In genomic region chr1:201125019-201125418, GRCh38 we compare ENCODE assay signal across 31 cellular contexts. TPM values are rescaled to one million over a fixed set of nuclear protein-coding genes. Genes with fewer than 3 reads are reported as not detected.
DNase-seq lines count a peak whose midpoint lies in the region; ATAC-seq, FAIRE-seq and TF ChIP-seq lines count a peak whose summit lies in the region.
"Had no signal": no experiment of that assay in that cellular context is flagged by ENCODE, and none has a peak within 500 bp of the region (broad histone marks: within the 10 kb centered on the region; RNA-seq: fewer than 3 reads in every experiment).

No MANE protein-coding gene starts in this region.

- H3K9me3 ChIP-seq in BLaER1 (no peaks in the 10 kb centered on the region), K562 (replicated peaks; ENCODE audit: control insufficient read depth, insufficient read depth, low read depth, low read length) (no peaks in the 10 kb centered on the region)
- H3K9me3 ChIP-seq: BE2C, SJSA1, spleen, vagina had no signal

- peaks cover 44% of the 10 kb centered on the region for H3K27me3 Mint-ChIP-seq in nephron (ENCODE audit: low read depth)
- peaks cover 9% of the 10 kb centered on the region for H3K27me3 Mint-ChIP-seq in activated CD4-positive, alpha-beta memory T cell treated with anti-CD3 and anti-CD28 coated beads for 36 hours
- H3K27me3 Mint-ChIP-seq in activated naive CD4-positive, alpha-beta T cell treated with anti-CD3 and anti-CD28 coated beads, Interleukin-2, amount 10 ng/mL, durations not matched to agents 7 days and 5 days, result peaks cover 56% of the 10 kb centered on the region

- POLR2A ChIA-PET in K562 (lab: Yijun Ruan, JAX), result interaction anchor here (0.7 to 1.8 kb wide), 3 partner anchors 10 to 68 kb away, joined by 3 to 6 read pairs (median 5); no protein-coding TSS in a partner anchor
- POLR2A ChIA-PET in activated CD4-positive, alpha-beta memory T cell treated with anti-CD3 and anti-CD28 coated beads for 36 hours (lab: Charles Lee), result no interaction called here

- FAIRE-seq in K562 (lab: Jason Lieb, UNC), result no peak

- no peaks in the 10 kb centered on the region for H3K36me3 Mint-ChIP-seq in nephron (ENCODE audit: low read depth)
- H3K36me3 Mint-ChIP-seq in activated CD4-positive, alpha-beta memory T cell treated with anti-CD3 and anti-CD28 coated beads for 36 hours, result no peaks in the 10 kb centered on the region
- no peaks in the 10 kb centered on the region for H3K36me3 Mint-ChIP-seq in activated naive CD4-positive, alpha-beta T cell treated with anti-CD3 and anti-CD28 coated beads, Interleukin-2, amount 10 ng/mL, durations not matched to agents 7 days and 5 days
- H3K36me3 Mint-ChIP-seq: activated naive CD4-positive, alpha-beta T cell treated with anti-CD3 and anti-CD28 coated beads, Interleukin-2, amount 50 U/mL, for 72 hours; memory B cell had no signal

- no peak overlapping the region for H3K9ac ChIP-seq in BLaER1
- peak overlapping the region in 1 of 2 experiments; percentile 18; a peak in 1 of 4 replicates for H3K9ac ChIP-seq in K562 (ENCODE audit: insufficient read depth in 1 of 2, low read depth in 2 of 2, low read length in 2 of 2)

- H3K27me3 ChIP-seq in BLaER1, result no peaks in the 10 kb centered on the region
- peaks cover 78 to 91% of the 10 kb centered on the region in 2 experiments for H3K27me3 ChIP-seq in K562 (ENCODE audit: control insufficient read depth in 2 of 2, insufficient read depth in 2 of 2, low read length in 2 of 2)
- H3K27me3 ChIP-seq: vagina had no signal

- TF ChIP-seq RAD21 in K562 (CRISPR knock-in tag; conservative IDR thresholded peaks at IDR 0.05 in 1 of 2, IDR thresholded peaks at IDR 0.05 in 1 of 2), result no peak

- DNase-seq in DMS53 treated with DMSO at 0.1 percent for 48 hours (lab: John Stamatoyannopoulos, UW; ENCODE audit: unreplicated experiment) (peak; percentile 76), K562 (ENCODE audit: extremely low read depth in 1 of 4, low spot score in 3 of 4) (no peak), CD1c-positive myeloid dendritic cell (ENCODE audit: extremely low spot score) (no peak)
- DNase-seq in activated CD4-positive, alpha-beta memory T cell treated with anti-CD3 and anti-CD28 coated beads for 36 hours, result no peak
- no peak for DNase-seq in activated naive CD4-positive, alpha-beta T cell treated with anti-CD3 and anti-CD28 coated beads, Interleukin-2, amount 10 ng/mL, durations not matched to agents 7 days and 5 days
- DNase-seq: activated CD4-positive, alpha-beta T cell treated with anti-CD3 and anti-CD28 coated beads, Interleukin-2, amount 10 ng/mL, durations not matched to agents 24 days and 14 days; BE2C; DND-41; GF-D8; GOT3; left colon; NCI-H1105 treated with DMSO at 0.1 percent for 48 hours; NCI-H2029; NCI-H345; NCI-H748 treated with DMSO at 0.1 percent for 48 hours; spleen; stimulated activated CD4-positive, alpha-beta T cell treated with anti-CD3 and anti-CD28 coated beads, Interleukin-2, amount 100 ng/mL, for 24 hours; stimulated activated CD8-positive, alpha-beta memory T cell treated with anti-CD3 and anti-CD28 coated beads, Interleukin-4, amount 100 ng/mL, for 48 hours; T1000; WERI-Rb-1 had no signal

- no TSS peak for BruUV-seq in K562 (replicated peaks; lab: Mats Ljungman, UMichigan)

- H3K4me1 Mint-ChIP-seq in nephron, result peaks cover 28% of the 10 kb centered on the region
- H3K4me1 Mint-ChIP-seq in activated CD4-positive, alpha-beta memory T cell treated with anti-CD3 and anti-CD28 coated beads for 36 hours (ENCODE audit: low read depth), result peaks cover 1% of the 10 kb centered on the region
- no peaks in the 10 kb centered on the region for H3K4me1 Mint-ChIP-seq in activated naive CD4-positive, alpha-beta T cell treated with anti-CD3 and anti-CD28 coated beads, Interleukin-2, amount 10 ng/mL, durations not matched to agents 7 days and 5 days
- H3K4me1 Mint-ChIP-seq: activated CD4-positive, alpha-beta T cell treated with anti-CD3 and anti-CD28 coated beads, Interleukin-2, amount 10 ng/mL, durations not matched to agents 24 days and 14 days; memory B cell; neural crest cell had no signal

- no peaks in the 10 kb centered on the region for H3K9me1 ChIP-seq in K562 (ENCODE audit: control insufficient read depth, insufficient read depth, low read length)

- no peak for ATAC-seq in K562
- ATAC-seq: activated naive CD4-positive, alpha-beta T cell treated with anti-CD3 and anti-CD28 coated beads, Interleukin-2, amount 50 U/mL, for 72 hours; left colon had no signal

- H3K27ac Mint-ChIP-seq in nephron, result peak overlapping the region; percentile 49 to 66 (median 53)
- no peak overlapping the region for H3K27ac Mint-ChIP-seq in activated CD4-positive, alpha-beta memory T cell treated with anti-CD3 and anti-CD28 coated beads for 36 hours
- H3K27ac Mint-ChIP-seq in activated naive CD4-positive, alpha-beta T cell treated with anti-CD3 and anti-CD28 coated beads, Interleukin-2, amount 10 ng/mL, durations not matched to agents 7 days and 5 days, result no peak overlapping the region
- H3K27ac Mint-ChIP-seq: activated CD4-positive, alpha-beta T cell treated with anti-CD3 and anti-CD28 coated beads, Interleukin-2, amount 10 ng/mL, durations not matched to agents 24 days and 14 days; activated naive CD4-positive, alpha-beta T cell treated with anti-CD3 and anti-CD28 coated beads, Interleukin-2, amount 50 U/mL, for 72 hours; memory B cell; stimulated activated naive CD8-positive, alpha-beta T cell treated with anti-CD3 and anti-CD28 coated beads, Interleukin-15, Interleukin-2, amounts not matched to agents 100 ng/mL and 50 ng/mL, for 24 hours had no signal

- H3K79me2 ChIP-seq in K562 (ENCODE audit: control insufficient read depth, insufficient read depth, low read length), result no peaks in the 10 kb centered on the region

- in situ Hi-C loops in K562 (cut with MboI), result no loop called here

- intact Hi-C loops in K562 (cut with micrococcal nuclease), result no loop called here
- intact Hi-C loops in activated CD4-positive, alpha-beta memory T cell treated with anti-CD3 and anti-CD28 coated beads for 36 hours (cut with micrococcal nuclease), result no loop called here

- no peaks in the 10 kb centered on the region for H3K9me3 Mint-ChIP-seq in nephron
- no peaks in the 10 kb centered on the region for H3K9me3 Mint-ChIP-seq in activated CD4-positive, alpha-beta memory T cell treated with anti-CD3 and anti-CD28 coated beads for 36 hours
- no peaks in the 10 kb centered on the region for H3K9me3 Mint-ChIP-seq in activated naive CD4-positive, alpha-beta T cell treated with anti-CD3 and anti-CD28 coated beads, Interleukin-2, amount 10 ng/mL, durations not matched to agents 7 days and 5 days
- H3K9me3 Mint-ChIP-seq: activated CD4-positive, alpha-beta T cell treated with anti-CD3 and anti-CD28 coated beads, Interleukin-2, amount 10 ng/mL, durations not matched to agents 24 days and 14 days; activated naive CD4-positive, alpha-beta T cell treated with anti-CD3 and anti-CD28 coated beads, Interleukin-2, amount 50 U/mL, for 72 hours; IgD-negative memory B cell; memory B cell; stimulated activated naive CD8-positive, alpha-beta T cell treated with anti-CD3 and anti-CD28 coated beads, Interleukin-15, Interleukin-2, amounts not matched to agents 100 ng/mL and 50 ng/mL, for 24 hours had no signal

- peak overlapping the region in 1 of 3 experiments; percentile 15 for H3K4me3 Mint-ChIP-seq in nephron
- no peak overlapping the region for H3K4me3 Mint-ChIP-seq in activated CD4-positive, alpha-beta memory T cell treated with anti-CD3 and anti-CD28 coated beads for 36 hours
- H3K4me3 Mint-ChIP-seq in activated naive CD4-positive, alpha-beta T cell treated with anti-CD3 and anti-CD28 coated beads, Interleukin-2, amount 10 ng/mL, durations not matched to agents 7 days and 5 days, result no peak overlapping the region
- H3K4me3 Mint-ChIP-seq: activated CD4-positive, alpha-beta T cell treated with anti-CD3 and anti-CD28 coated beads, Interleukin-2, amount 10 ng/mL, durations not matched to agents 24 days and 14 days; IgD-negative memory B cell; memory B cell; neural crest cell; stimulated activated naive CD8-positive, alpha-beta T cell treated with anti-CD3 and anti-CD28 coated beads, Interleukin-15, Interleukin-2, amounts not matched to agents 100 ng/mL and 50 ng/mL, for 24 hours had no signal

- TF ChIP-seq CTCF in K562 (IDR thresholded peaks at IDR 0.05 in 2 of 3, conservative IDR thresholded peaks at IDR 0.05 in 1 of 3; ENCODE audit: insufficient read depth in 2 of 3, low read depth in 1 of 3, low read length in 3 of 3) (no peak), nephron (IDR thresholded peaks at IDR 0.05; ENCODE audit: unreplicated experiment in 3 of 3) (no peak)

- CTCF ChIA-PET in K562 (lab: Yijun Ruan, JAX; ENCODE audit: low intra/inter-chr PET ratio), result no interaction called here
- CTCF ChIA-PET in activated CD4-positive, alpha-beta memory T cell treated with anti-CD3 and anti-CD28 coated beads for 36 hours (lab: Charles Lee), result no interaction called here
- CTCF ChIA-PET in activated naive CD4-positive, alpha-beta T cell treated with anti-CD3 and anti-CD28 coated beads, Interleukin-2, amount 10 ng/mL, durations not matched to agents 7 days and 5 days (lab: Charles Lee), result no interaction called here

- no peaks in the 10 kb centered on the region for H4K20me1 ChIP-seq in BLaER1
- peaks cover 14% of the 10 kb centered on the region for H4K20me1 ChIP-seq in K562 (replicated peaks; ENCODE audit: control insufficient read depth, insufficient read depth, low read length)

- under 1% methylated on average over 9 of the region's 9 CpGs for WGBS in K562 (ENCODE audit: insufficient coverage, low coverage, missing lambda C conversion rate)

- H3K4me2 ChIP-seq in BLaER1, result peak overlapping the region; percentile 93
- H3K4me2 ChIP-seq in K562 (ENCODE audit: insufficient read depth, low read length), result no peak overlapping the region

- H3K4me1 ChIP-seq in BLaER1, result peaks cover 89% of the 10 kb centered on the region
- peaks cover 0 to 3% of the 10 kb centered on the region in 2 experiments; a peak in 2 of 5 replicates for H3K4me1 ChIP-seq in K562 (replicated peaks in 1 of 2; ENCODE audit: control insufficient read depth in 2 of 2, insufficient read depth in 2 of 2, low read length in 2 of 2)
- H3K4me1 ChIP-seq: BE2C, SJSA1, vagina had no signal

- H2AFZ ChIP-seq in K562 (ENCODE audit: low read depth, low read length), result no peak overlapping the region

- no peak for TF ChIP-seq POLR2A in K562 (conservative IDR thresholded peaks at IDR 0.05)

- no peaks in the 10 kb centered on the region for H3K36me3 ChIP-seq in BLaER1
- H3K36me3 ChIP-seq in K562 (ENCODE audit: control insufficient read depth, insufficient read depth, low read length), result no peaks in the 10 kb centered on the region
- H3K36me3 ChIP-seq: BE2C, SJSA1, spleen, vagina, WERI-Rb-1 had no signal

- H3K27ac ChIP-seq in BLaER1 (no peak overlapping the region; the same call in 1 of the 2 replicates), K562 (ENCODE audit: extremely low read depth, low read depth, low read length) (no peak overlapping the region)
- H3K27ac ChIP-seq: SJSA1, vagina, WERI-Rb-1 had no signal

- no peak for TF ChIP-seq EP300 in K562 (IDR thresholded peaks at IDR 0.05; ENCODE audit: low read length)

- no peak overlapping the region for H3K4me3 ChIP-seq in BLaER1
- no peak overlapping the region for H3K4me3 ChIP-seq in K562
- H3K4me3 ChIP-seq: SJSA1, spleen, vagina had no signal

RNA-seq across cellular contexts. Expression of gene ASCL5, which starts 2.0 kb away (rescaled TPM):
- not detected in 2 replicates for total RNA-seq in K562 (2011; cell fraction: chromatin; rRNA removed; ENCODE audit: low replicate concordance)
- total RNA-seq in K562 (2011; cell fraction: nucleolus; rRNA removed), result not detected in 2 replicates
- not detected in 2 replicates for total RNA-seq in K562 (2011; cell fraction: nucleoplasm; rRNA removed)
- total RNA-seq in K562 (2014; rRNA removed) (0.09 TPM in 1 of 2 replicates, not detected in the other), K562 (2014; rRNA removed; fragmentation: Illumina TruSeq; extraction: Trizol) (not detected in 2 replicates), K562 (2015; rRNA removed; fragmentation: Illumina TruSeq; extraction: Trizol) (not detected in 2 replicates), K562 (2021) (not detected in 2 replicates)
- polyA plus RNA-seq in K562 (2011; rRNA removed) (not detected in 2 replicates), K562 (2014; fragmentation: Illumina TruSeq; extraction: Trizol) (not detected in 2 replicates), K562 (2014; fragmentation: Nextera tagmentation; extraction: Ambion mirVana) (not detected), K562 (2014; rRNA removed) (not detected in 2 replicates)
- not detected in 2 replicates for polyA plus RNA-seq in K562 (2011; cell fraction: cytosol; rRNA removed)
- polyA plus RNA-seq in K562 (2011; cell fraction: nucleus; rRNA removed), result not detected in 2 replicates
- not detected in 2 replicates for polyA plus RNA-seq in K562 (2012)
- polyA minus RNA-seq in K562 (2011; rRNA and poly(A)+ RNA removed), result not detected in 2 replicates
- not detected in 2 replicates for polyA minus RNA-seq in K562 (2011; cell fraction: cytosol; rRNA and poly(A)+ RNA removed)
- polyA minus RNA-seq in K562 (2011; cell fraction: nucleus; rRNA and poly(A)+ RNA removed), result not detected in 2 replicates
- total RNA-seq in activated CD4-positive, alpha-beta memory T cell treated with anti-CD3 and anti-CD28 coated beads for 36 hours, result not detected
- total RNA-seq: activated CD4-positive, alpha-beta T cell treated with anti-CD3 and anti-CD28 coated beads, Interleukin-2, amount 10 ng/mL, durations not matched to agents 24 days and 14 days; activated CD8-positive, alpha-beta memory T cell treated with anti-CD3 and anti-CD28 coated beads for 36 hours; left colon; neural crest cell; right cardiac atrium; SJSA1; vagina had no signal
- polyA plus RNA-seq: IgD-negative memory B cell, right cardiac atrium had no signal

RNA-seq across cellular contexts. Expression of gene CACNA1S, which starts 12.8 kb away (rescaled TPM):
- total RNA-seq in K562 (2011; cell fraction: chromatin; rRNA removed; ENCODE audit: low replicate concordance), result not detected in 2 replicates
- total RNA-seq in K562 (2011; cell fraction: nucleolus; rRNA removed), result not detected in 2 replicates
- total RNA-seq in K562 (2011; cell fraction: nucleoplasm; rRNA removed), result not detected in 2 replicates
- total RNA-seq in K562 (2014; rRNA removed), result not detected in 2 replicates
- total RNA-seq in K562 (2014; rRNA removed; fragmentation: Illumina TruSeq; extraction: Trizol), result not detected in 2 replicates
- total RNA-seq in K562 (2015; rRNA removed; fragmentation: Illumina TruSeq; extraction: Trizol), result not detected in 2 replicates
- not detected in 2 replicates for total RNA-seq in K562 (2021)
- not detected in 2 replicates for polyA plus RNA-seq in K562 (2011; rRNA removed)
- not detected in 2 replicates for polyA plus RNA-seq in K562 (2011; cell fraction: cytosol; rRNA removed)
- not detected in 2 replicates for polyA plus RNA-seq in K562 (2011; cell fraction: nucleus; rRNA removed)
- polyA plus RNA-seq in K562 (2012), result 0.01 TPM in 1 of 2 replicates, not detected in the other
- polyA plus RNA-seq in K562 (2014; fragmentation: Illumina TruSeq; extraction: Trizol), result not detected in 2 replicates
- polyA plus RNA-seq in K562 (2014; fragmentation: Nextera tagmentation; extraction: Ambion mirVana), result not detected
- not detected in 2 replicates for polyA plus RNA-seq in K562 (2014; rRNA removed)
- polyA minus RNA-seq in K562 (2011; rRNA and poly(A)+ RNA removed), result not detected in 2 replicates
- not detected in 2 replicates for polyA minus RNA-seq in K562 (2011; cell fraction: cytosol; rRNA and poly(A)+ RNA removed)
- not detected in 2 replicates for polyA minus RNA-seq in K562 (2011; cell fraction: nucleus; rRNA and poly(A)+ RNA removed)
- total RNA-seq in activated CD4-positive, alpha-beta memory T cell treated with anti-CD3 and anti-CD28 coated beads for 36 hours, result not detected
- total RNA-seq: activated CD4-positive, alpha-beta T cell treated with anti-CD3 and anti-CD28 coated beads, Interleukin-2, amount 10 ng/mL, durations not matched to agents 24 days and 14 days; activated CD8-positive, alpha-beta memory T cell treated with anti-CD3 and anti-CD28 coated beads for 36 hours; activated naive CD4-positive, alpha-beta T cell treated with anti-CD3 and anti-CD28 coated beads, Interleukin-2, amount 50 U/mL, for 72 hours; left colon; SJSA1; vagina had no signal
- polyA plus RNA-seq: IgD-negative memory B cell, right cardiac atrium had no signal

RNA-seq across cellular contexts. Expression of gene TMEM9, which starts 29.3 kb away (rescaled TPM):
- 56.7 and 115 TPM in 2 replicates for total RNA-seq in K562 (2011; cell fraction: chromatin; rRNA removed; ENCODE audit: low replicate concordance)
- total RNA-seq in K562 (2011; cell fraction: nucleolus; rRNA removed), result 158 and 181 TPM in 2 replicates
- 137 and 141 TPM in 2 replicates for total RNA-seq in K562 (2011; cell fraction: nucleoplasm; rRNA removed)
- 79.3 and 118 TPM in 2 replicates for total RNA-seq in K562 (2014; rRNA removed)
- 25.4 and 30.4 TPM in 2 replicates for total RNA-seq in K562 (2014; rRNA removed; fragmentation: Illumina TruSeq; extraction: Trizol)
- 30.6 and 31.5 TPM in 2 replicates for total RNA-seq in K562 (2015; rRNA removed; fragmentation: Illumina TruSeq; extraction: Trizol)
- total RNA-seq in K562 (2021), result 72.4 and 80.7 TPM in 2 replicates
- polyA plus RNA-seq in K562 (2011; rRNA removed), result 107 and 195 TPM in 2 replicates
- polyA plus RNA-seq in K562 (2011; cell fraction: cytosol; rRNA removed), result 148 and 167 TPM in 2 replicates
- 145 and 201 TPM in 2 replicates for polyA plus RNA-seq in K562 (2011; cell fraction: nucleus; rRNA removed)
- polyA plus RNA-seq in K562 (2012), result 64.1 and 120 TPM in 2 replicates
- polyA plus RNA-seq in K562 (2014; fragmentation: Illumina TruSeq; extraction: Trizol), result 38.7 and 52.1 TPM in 2 replicates
- polyA plus RNA-seq in K562 (2014; fragmentation: Nextera tagmentation; extraction: Ambion mirVana), result 10 to 100 TPM; 42.4 to 86.2 TPM
- 67.6 and 90.2 TPM in 2 replicates for polyA plus RNA-seq in K562 (2014; rRNA removed)
- 56.2 and 56.5 TPM in 2 replicates for polyA minus RNA-seq in K562 (2011; rRNA and poly(A)+ RNA removed)
- 30.3 and 38.0 TPM in 2 replicates for polyA minus RNA-seq in K562 (2011; cell fraction: cytosol; rRNA and poly(A)+ RNA removed)
- polyA minus RNA-seq in K562 (2011; cell fraction: nucleus; rRNA and poly(A)+ RNA removed), result 14.8 and 29.9 TPM in 2 replicates
- 10 to 100 TPM; 21.7 to 22.5 TPM for total RNA-seq in activated CD4-positive, alpha-beta memory T cell treated with anti-CD3 and anti-CD28 coated beads for 36 hours

Comparison
In these comparisons a context has a peak if more than half of its experiments do, and no peak if none do; other contexts are left out.
1. H3K27ac Mint-ChIP-seq: peak in nephron (3 of 3); none in activated CD4-positive, alpha-beta memory T cell treated with anti-CD3 and anti-CD28 coated beads for 36 hours (single experiment) and activated naive CD4-positive, alpha-beta T cell treated with anti-CD3 and anti-CD28 coated beads, Interleukin-2, amount 10 ng/mL, durations not matched to agents 7 days and 5 days (single experiment).